Comparison of ENCODE assay signal across 31 cellular contexts in genomic region chr1:106787511-106787910, GRCh38.
"Had no signal": no experiment of that assay in that cellular context is flagged by ENCODE, and none has a peak within 500 bp of the region (broad histone marks: within the 10 kb centered on the region; RNA-seq: fewer than 3 reads in every experiment).

No MANE protein-coding gene starts in this region.

- DNase-seq: activated B cell treated with CpG ODN at 0.5 μM for 24 hours; activated CD4-positive, alpha-beta memory T cell treated with anti-CD3 and anti-CD28 coated beads, Interleukin-2, amount 10 ng/mL, durations not matched to agents 7 days and 5 days; activated CD4-positive, alpha-beta T cell treated with anti-CD3 and anti-CD28 coated beads for 4 hours; activated CD4-positive, CD25-positive, alpha-beta regulatory T cell treated with anti-CD3 and anti-CD28 coated beads, Interleukin-2, amount 50 U/mL, for 72 hours; activated CD8-positive, alpha-beta memory T cell treated with anti-CD3 and anti-CD28 coated beads for 24 hours; activated CD8-positive, alpha-beta memory T cell treated with anti-CD3 and anti-CD28 coated beads, Interleukin-2, amount 10 ng/mL, durations not matched to agents 7 days and 5 days; activated CD8-positive, alpha-beta memory T cell treated with anti-CD3 and anti-CD28 coated beads, Interleukin-2, amount 50 U/mL, for 48 hours; activated effector memory CD4-positive, alpha-beta T cell treated with Interleukin-2 at 50 U/mL for 16 hours; activated naive CD4-positive, alpha-beta T cell treated with anti-CD3 and anti-CD28 coated beads, Interleukin-2, amount 10 ng/mL, durations not matched to agents 7 days and 5 days; activated naive CD8-positive, alpha-beta T cell treated with anti-CD3 and anti-CD28 coated beads, Interleukin-2, amount 50 U/mL, for 24 hours; activated T-cell treated with anti-CD3 and anti-CD28 coated beads, Interleukin-2, amount 50 U/mL, for 48 hours; anterior cingulate cortex; caudate nucleus; NCI-H1092 treated with DMSO at 0.1 percent for 48 hours; NCI-H146; NCI-H187; NCI-H2029 treated with DMSO at 0.1 percent for 48 hours; NCI-H2107; NCI-H2171; NCI-H510A; NCI-H526; NCI-H774; SHP77; SJCRH30; SW 1271; T-helper 1 cell; T-helper 2 cell; T-helper 9 cell had no signal

- H3K27me3 ChIP-seq: SJCRH30 had no signal

- H3K9me3 ChIP-seq: SJCRH30 had no signal

- H3K36me3 ChIP-seq: SJCRH30 had no signal

- H3K4me3 ChIP-seq: SJCRH30 had no signal

- ATAC-seq: activated CD8-positive, alpha-beta memory T cell treated with anti-CD3 and anti-CD28 coated beads, Interleukin-2, amount 10 ng/mL, durations not matched to agents 7 days and 5 days; activated naive CD8-positive, alpha-beta T cell treated with anti-CD3 and anti-CD28 coated beads, Interleukin-2, amount 50 U/mL, for 24 hours; Panc1 had no signal

- FAIRE-seq: bronchial epithelial cell had no signal

- H3K27ac ChIP-seq: SJCRH30, VCaP had no signal
